ENCODE assay signal across 12 cellular contexts in the genomic region with DNA sequence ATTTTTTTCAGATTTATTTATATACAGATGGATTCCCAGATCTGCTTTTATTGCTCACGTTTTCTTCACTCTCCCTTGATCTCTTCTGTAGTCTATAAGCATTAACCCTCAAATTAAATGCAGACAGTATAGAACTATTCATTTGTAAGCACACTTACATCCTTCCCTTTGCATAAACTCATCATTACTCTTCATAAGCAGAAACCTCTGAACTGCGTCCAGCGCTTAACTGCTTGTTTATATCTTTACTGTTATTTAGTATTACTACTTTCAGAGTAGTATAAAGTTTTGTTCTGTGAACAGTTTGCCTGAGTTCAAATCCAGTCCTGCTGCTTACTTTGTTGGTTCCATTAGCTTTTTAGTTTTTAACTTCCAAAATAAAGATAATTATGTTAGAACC.
"Had no signal": no experiment of that assay in that cellular context is flagged by ENCODE, and none has a peak within 500 bp of the region (broad histone marks: within the 10 kb centered on the region; RNA-seq: fewer than 3 reads in every experiment).

No MANE protein-coding gene starts in this region.

- H3K27ac Mint-ChIP-seq: activated CD4-positive, alpha-beta T cell treated with anti-CD3 and anti-CD28 coated beads for 36 hours; activated naive CD8-positive, alpha-beta T cell; memory B cell; naive B cell; neural progenitor cell had no signal

- H3K4me3 ChIP-seq: mucosa of descending colon, neural progenitor cell, psoas muscle, right lobe of liver had no signal

- H2AFZ ChIP-seq: neural progenitor cell had no signal

- FAIRE-seq: TTC549 had no signal

- H3K27me3 Mint-ChIP-seq: activated CD4-positive, alpha-beta T cell treated with anti-CD3 and anti-CD28 coated beads for 36 hours; activated naive CD8-positive, alpha-beta T cell; memory B cell; naive B cell had no signal

- H3K27me3 ChIP-seq: foreskin keratinocyte, neural progenitor cell, right lobe of liver had no signal

- ATAC-seq: foreskin keratinocyte, psoas muscle had no signal

- H3K4me1 ChIP-seq: foreskin keratinocyte, psoas muscle, right lobe of liver had no signal

- H3K9ac ChIP-seq: neural progenitor cell had no signal

- H3K4me3 Mint-ChIP-seq: activated CD4-positive, alpha-beta T cell treated with anti-CD3 and anti-CD28 coated beads for 36 hours; activated naive CD8-positive, alpha-beta T cell; memory B cell; naive B cell; neural progenitor cell had no signal

- H3K4me2 ChIP-seq: neural progenitor cell had no signal

- DNase-seq: foreskin keratinocyte; mucosa of descending colon; psoas muscle; right lobe of liver; stimulated activated naive CD4-positive, alpha-beta T cell; SW 1271 had no signal

- H3K9me3 ChIP-seq: mucosa of descending colon, right lobe of liver had no signal

- H3K36me3 ChIP-seq: right lobe of liver had no signal

- H3K27ac ChIP-seq: foreskin keratinocyte, neural progenitor cell, psoas muscle, right lobe of liver had no signal
